ENCODE assay signal across 8 cellular contexts in the genomic region with DNA sequence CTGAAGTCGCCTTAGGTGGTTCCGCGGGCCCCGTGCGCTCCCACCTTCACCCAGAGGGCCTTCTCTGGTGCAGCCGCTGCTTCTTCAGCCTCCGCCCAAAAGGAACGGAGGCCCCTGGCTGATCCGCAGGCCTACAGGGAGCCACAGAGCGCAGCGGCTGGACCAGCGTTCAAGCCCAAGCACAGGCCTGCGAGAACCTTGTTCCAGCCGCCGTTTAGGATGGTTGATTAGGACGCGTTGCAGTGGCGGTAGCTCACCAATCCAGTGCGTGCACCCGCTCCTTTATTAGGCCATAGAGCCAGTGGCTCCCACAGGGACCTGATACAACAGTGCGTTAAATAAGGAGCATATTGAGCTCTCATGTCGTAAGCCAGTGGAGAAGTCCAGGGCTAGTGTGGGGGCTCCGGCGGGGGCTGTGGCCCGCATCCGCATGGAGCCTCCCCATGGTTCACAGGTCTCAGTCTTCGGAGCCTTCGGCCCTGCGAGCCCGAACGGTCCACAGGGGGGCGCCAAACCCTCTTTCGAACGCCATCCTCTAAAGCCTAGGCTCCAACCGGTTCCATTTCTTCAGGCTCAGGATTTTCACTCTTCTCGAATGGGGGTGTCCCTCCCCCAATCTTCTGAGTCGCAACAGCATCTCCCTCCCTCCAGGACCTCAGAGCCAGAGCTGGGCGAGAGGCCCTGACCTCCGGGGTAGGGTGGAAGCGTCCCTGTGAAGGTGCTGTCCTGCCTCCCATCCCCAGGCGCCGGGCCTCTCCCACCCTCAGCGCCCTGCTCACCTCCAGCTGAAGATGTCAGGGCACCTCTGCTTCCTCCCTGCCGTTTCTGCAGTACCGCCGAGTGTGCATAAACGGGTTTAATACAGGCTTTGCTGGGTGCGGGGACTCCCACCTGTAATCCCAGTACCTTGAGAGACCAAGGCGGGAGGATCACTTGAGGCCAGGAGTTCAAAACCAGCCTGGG.
DNase-seq lines count a peak whose midpoint lies in the region; ATAC-seq and TF ChIP-seq lines count a peak whose summit lies in the region.
"Not testable (repeated sequence)": the region's sequence is repeated elsewhere in the genome, so short reads cannot be mapped to it uniquely, and the experiment has no call there.

No MANE protein-coding gene starts in this region.

- H3F3A ChIP-seq in Loucy (ENCODE audit: low read depth) = not testable (repeated sequence)

- intact Hi-C loops in sciatic nerve (cut with DNase I); tibial artery (cut with DNase I; ENCODE audit: low total_unique reads): not testable (repeated sequence)

- DNase-seq in G401 (ENCODE audit: low spot score) = peak; percentile 40
- DNase-seq in RWPE1 (ENCODE audit: low spot score) = peak; percentile 6
- DNase-seq in activated CD8-positive, alpha-beta memory T cell treated with anti-CD3 and anti-CD28 coated beads, Interleukin-2, amount 50 U/mL, for 4 hours = peak; percentile 76
- not testable (repeated sequence) for DNase-seq in coronary artery (ENCODE audit: low spot score)
- peak; percentile 60 for DNase-seq in inferior parietal cortex (ENCODE audit: extremely low spot score)
- DNase-seq in sciatic nerve (ENCODE audit: low spot score) = peak; percentile 81
- peak; percentile 32 to 77 for DNase-seq in tibial artery

- not testable (repeated sequence) for H3K9me3 ChIP-seq in Loucy (ENCODE audit: insufficient read depth, low read depth, low read length); tibial artery

- H3K4me2 ChIP-seq in Loucy (ENCODE audit: low read depth, low read length, poor library complexity, severe bottlenecking) = not testable (repeated sequence)

- not testable (repeated sequence) for H3K36me3 ChIP-seq in Loucy (ENCODE audit: insufficient read depth, low read length); tibial artery

- in situ Hi-C loops in G401 (cut with HindIII; ENCODE audit: low sequenced_read_pairs) = not testable (repeated sequence)

- not testable (repeated sequence) for H4K20me1 ChIP-seq in Loucy (ENCODE audit: insufficient read depth, low read length, poor library complexity, severe bottlenecking)

- TF ChIP-seq CTCF in Loucy (conservative IDR thresholded peaks at IDR 0.05; ENCODE audit: low read length) (peak; percentile 62), RWPE1 (conservative IDR thresholded peaks at IDR 0.05; ENCODE audit: low read depth) (peak; percentile 39), coronary artery (IDR thresholded peaks at IDR 0.05) (peak; percentile 40), tibial artery (IDR thresholded peaks at IDR 0.05) (peak; percentile 44 to 54)

- not testable (repeated sequence) for H3K4me1 ChIP-seq in Loucy (ENCODE audit: insufficient read depth, low read length, poor library complexity, severe bottlenecking); tibial artery

- POLR2A ChIA-PET in RWPE1 (lab: Yijun Ruan, JAX; ENCODE audit: low non-redundant PET) = not testable (repeated sequence)

- not testable (repeated sequence) for H3K27ac ChIP-seq in RWPE1, coronary artery, tibial artery

- CTCF ChIA-PET in RWPE1 (lab: Yijun Ruan, JAX) = not testable (repeated sequence)

- not testable (repeated sequence) for H3K9ac ChIP-seq in Loucy (ENCODE audit: low read depth, low read length, poor library complexity, severe bottlenecking)

- H3K79me2 ChIP-seq in Loucy (ENCODE audit: insufficient read depth, low read length) = not testable (repeated sequence)

- H2AFZ ChIP-seq in Loucy (ENCODE audit: low read length) = peak overlapping the region; percentile 75; the same call in 1 of the 2 replicates

- ATAC-seq in sciatic nerve = peak; percentile 81

- not testable (repeated sequence) for H3K27me3 ChIP-seq in Loucy (ENCODE audit: insufficient read depth, low read length, poor library complexity, severe bottlenecking); tibial artery

- not testable (repeated sequence) for H3K9me2 ChIP-seq in Loucy (replicated peaks; ENCODE audit: low read depth, low read length)

- not testable (repeated sequence) for H3K4me3 ChIP-seq in Loucy (ENCODE audit: low read length, poor library complexity, severe bottlenecking); coronary artery; tibial artery
